8 cellular contexts compared by ENCODE assay signal in genomic region chr10:72152286-72152685, GRCh38.
"Had no signal": no experiment of that assay in that cellular context is flagged by ENCODE, and none has a peak within 500 bp of the region (broad histone marks: within the 10 kb centered on the region; RNA-seq: fewer than 3 reads in every experiment).

No MANE protein-coding gene starts in this region.

- ATAC-seq: K562 had no signal

- DNase-seq: GM23248, GOT3, H9, HCEC 1CT, HFFc6, IMR-90, KG1 had no signal

- H3K9ac ChIP-seq: GM23248 had no signal

- H3K9me3 Mint-ChIP-seq: H9, HFFc6 had no signal

- H3K27ac Mint-ChIP-seq: H9, HFFc6 had no signal

- H3K4me3 Mint-ChIP-seq: H9, HFFc6 had no signal

- H3K27ac ChIP-seq: GM23248 had no signal

- H3K4me1 Mint-ChIP-seq: H9 had no signal

- H3K4me3 ChIP-seq: GM23248, K562 had no signal

- H2AFZ ChIP-seq: GM23248 had no signal
